In the genomic region with DNA sequence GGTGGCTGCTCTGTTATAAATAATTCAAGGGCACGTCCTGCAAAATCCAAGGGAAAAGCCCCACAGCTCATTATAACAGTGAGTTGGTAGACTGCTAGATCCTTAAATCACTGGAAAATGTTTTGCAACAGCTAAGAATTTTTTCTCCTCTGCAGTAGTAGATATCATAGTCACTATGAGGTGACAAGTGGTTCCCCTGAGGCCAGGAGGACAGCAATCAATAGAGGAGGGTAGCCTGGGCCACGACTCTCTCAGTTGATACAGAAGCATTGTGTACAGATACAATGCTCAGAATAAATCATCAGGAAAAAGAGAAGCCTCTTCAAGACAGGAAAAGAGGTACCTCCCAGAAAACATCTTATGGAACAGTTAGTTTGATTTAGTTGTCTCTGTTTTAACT, we compare ENCODE assay signal across 16 cellular contexts.
A peak's percentile ranks its signal among the peaks of the same experiment; 100 is the strongest.
DNase-seq lines count a peak whose midpoint lies in the region; ATAC-seq and TF ChIP-seq lines count a peak whose summit lies in the region.
"Had no signal": no experiment of that assay in that cellular context is flagged by ENCODE, and none has a peak within 500 bp of the region (broad histone marks: within the 10 kb centered on the region; RNA-seq: fewer than 3 reads in every experiment).

No MANE protein-coding gene starts in this region.

- H3K4me1 Mint-ChIP-seq in glutamatergic neuron (ENCODE audit: low read depth, unreplicated experiment) (peaks cover 14% of the 10 kb centered on the region), progenitor cell of endocrine pancreas (ENCODE audit: low read depth) (peaks cover 36% of the 10 kb centered on the region)
- H3K4me1 Mint-ChIP-seq: CD4-positive, alpha-beta memory T cell had no signal

- H3K27me3 Mint-ChIP-seq in glutamatergic neuron (ENCODE audit: unreplicated experiment): peaks cover 2% of the 10 kb centered on the region
- H3K27me3 Mint-ChIP-seq in progenitor cell of endocrine pancreas: no peaks in the 10 kb centered on the region
- H3K27me3 Mint-ChIP-seq: CD4-positive, alpha-beta memory T cell had no signal

- H3K36me3 Mint-ChIP-seq in glutamatergic neuron (ENCODE audit: unreplicated experiment) (peaks cover 4% of the 10 kb centered on the region), progenitor cell of endocrine pancreas (ENCODE audit: insufficient read depth) (no peaks in the 10 kb centered on the region)
- H3K36me3 Mint-ChIP-seq: CD4-positive, alpha-beta memory T cell had no signal

- TF ChIP-seq CTCF in glutamatergic neuron (IDR thresholded peaks at IDR 0.05; ENCODE audit: partially characterized antibody, unreplicated experiment) (no peak), progenitor cell of endocrine pancreas (IDR thresholded peaks at IDR 0.05; ENCODE audit: unreplicated experiment) (no peak)

- no peak overlapping the region for H3K27ac Mint-ChIP-seq in glutamatergic neuron (ENCODE audit: unreplicated experiment)
- peak overlapping the region; percentile 81 for H3K27ac Mint-ChIP-seq in progenitor cell of endocrine pancreas
- H3K27ac Mint-ChIP-seq: CD4-positive, alpha-beta memory T cell had no signal

- ATAC-seq in Right ventricle myocardium inferior (peak; percentile 57), GM21786 (IDR thresholded peaks at IDR 0.05; ENCODE audit: unreplicated experiment) (no peak)
- ATAC-seq: HCT116 had no signal

- no peak overlapping the region for H3K4me3 Mint-ChIP-seq in glutamatergic neuron (ENCODE audit: unreplicated experiment)
- H3K4me3 Mint-ChIP-seq in progenitor cell of endocrine pancreas (ENCODE audit: low read depth): no peak overlapping the region
- H3K4me3 Mint-ChIP-seq: CD4-positive, alpha-beta memory T cell; H9 had no signal

- DNase-seq in Right ventricle myocardium inferior (ENCODE audit: missing footprints) (no peak), cardiac septum (ENCODE audit: low spot score) (no peak), glutamatergic neuron (peak; percentile 18), progenitor cell of endocrine pancreas (ENCODE audit: low spot score, unreplicated experiment) (no peak), SK-N-DZ (ENCODE audit: low spot score) (no peak)
- DNase-seq: C1 segment of cervical spinal cord; Calu3; CD4-positive, alpha-beta memory T cell; COR-L47; DMS53; DMS79 treated with DMSO at 0.1 percent for 48 hours; GF-D8; GM23248; H9 had no signal

- H3K9me3 Mint-ChIP-seq in glutamatergic neuron (ENCODE audit: unreplicated experiment) (peaks cover 3% of the 10 kb centered on the region), progenitor cell of endocrine pancreas (ENCODE audit: low read depth) (peaks cover 3% of the 10 kb centered on the region)

- intact Hi-C loops in Right ventricle myocardium inferior (cut with DNase I) (no loop called here), cardiac septum (cut with DNase I) (no loop called here)
